Comparison of ENCODE assay signal across 28 cellular contexts in genomic region chr4:21457086-21457840, GRCh38.
DNase-seq lines count a peak whose midpoint lies in the region; ATAC-seq and TF ChIP-seq lines count a peak whose summit lies in the region.
"Had no signal": no experiment of that assay in that cellular context is flagged by ENCODE, and none has a peak within 500 bp of the region (broad histone marks: within the 10 kb centered on the region; RNA-seq: fewer than 3 reads in every experiment).

No MANE protein-coding gene starts in this region.

- CTCF ChIA-PET in HEK293T (lab: Yijun Ruan, JAX): no interaction called here

- POLR2A ChIA-PET in HEK293T (lab: Yijun Ruan, JAX): no interaction called here

- peak; percentile 91 for DNase-seq in G401 (ENCODE audit: low spot score)
- DNase-seq in cerebellar cortex (ENCODE audit: low spot score): peak; percentile 87
- peak; percentile 56 to 82 for DNase-seq in cerebellar nuclear complex (lab: John Stamatoyannopoulos, UW)
- DNase-seq in cerebellum (ENCODE audit: low spot score): peak; percentile 65
- DNase-seq in HEK293T (ENCODE audit: extremely low spot score): no peak
- no peak for DNase-seq in activated CD8-positive, alpha-beta memory T cell treated with anti-CD3 and anti-CD28 coated beads for 24 hours
- DNase-seq: 8988T; ACHN; AML-193; BE2C; Caco-2; Calu3; CD4-positive, alpha-beta memory T cell; CD4-positive, alpha-beta T cell; CD4-positive, CD25-positive, alpha-beta regulatory T cell; CD8-positive, alpha-beta memory T cell; CD8-positive, alpha-beta T cell; COR-L47; DMS 273 treated with DMSO at 0.1 percent for 48 hours; DMS153; DMS53; DMS79; DMS79 treated with DMSO at 0.1 percent for 48 hours; DND-41; EL had no signal

- in situ Hi-C loops in G401 (cut with HindIII; ENCODE audit: low sequenced_read_pairs): no loop called here

- no peak for ATAC-seq in GM19395 (IDR thresholded peaks at IDR 0.05; ENCODE audit: unreplicated experiment)
- no peak for ATAC-seq in HG02870 (IDR thresholded peaks at IDR 0.05; ENCODE audit: unreplicated experiment)
- ATAC-seq: A549; CD8-positive, alpha-beta T cell had no signal

TF ChIP-seq in HEK293T, 16 proteins besides CTCF, POLR2A, EP300 and RAD21:
- TF ChIP-seq SP1 (IDR thresholded peaks at IDR 0.05) (no peak), TARDBP (IDR thresholded peaks at IDR 0.05) (no peak), FOXM1 (IDR thresholded peaks at IDR 0.05; ENCODE audit: borderline replicate concordance) (no peak), CTBP1 (IDR thresholded peaks at IDR 0.05; ENCODE audit: borderline replicate concordance) (no peak), ARNT (IDR thresholded peaks at IDR 0.05) (no peak), ZNF384 (IDR thresholded peaks at IDR 0.05) (no peak), SUZ12 (IDR thresholded peaks at IDR 0.05) (no peak)

Comparison
In these comparisons a context has a peak if more than half of its experiments do, and no peak if none do; other contexts are left out.
1. DNase-seq: peak in G401 (single experiment), cerebellar cortex (single experiment), cerebellar nuclear complex (2 of 2) and cerebellum (single experiment); none in HEK293T (single experiment) and activated CD8-positive, alpha-beta memory T cell treated with anti-CD3 and anti-CD28 coated beads for 24 hours (single experiment).